Comparison of ENCODE assay signal across 1 cellular context in genomic region chr3:57228734-57229505, GRCh38.
TF ChIP-seq lines count a peak whose summit lies in the region.

No MANE protein-coding gene starts in this region.

TF ChIP-seq in K562, 482 proteins besides CTCF, POLR2A, EP300 and RAD21 (continued from another document):
- TF ChIP-seq ESRRA (IDR thresholded peaks at IDR 0.05; ENCODE audit: borderline replicate concordance, low read depth) = peak; percentile 39; the same call in 1 of the 2 replicates
- no peak for TF ChIP-seq ZNF644 (tag; IDR thresholded peaks at IDR 0.05; ENCODE audit: low read depth)
- TF ChIP-seq ZNF354B (CRISPR knock-in tag; IDR thresholded peaks at IDR 0.05) = no peak
- TF ChIP-seq CGGBP1 (CRISPR knock-in tag; IDR thresholded peaks at IDR 0.05) = no peak
- TF ChIP-seq SOX6 (IDR thresholded peaks at IDR 0.05) = peak; percentile 83
- no peak for TF ChIP-seq UBTF (IDR thresholded peaks at IDR 0.05; ENCODE audit: borderline replicate concordance in 1 of 2, low read depth in 2 of 2, low read length in 2 of 2)
- no peak for TF ChIP-seq MITF (IDR thresholded peaks at IDR 0.05)
- TF ChIP-seq ZFPM2 (CRISPR knock-in tag; IDR thresholded peaks at IDR 0.05) = no peak
- peak in 1 of 2 experiments; percentile 83; a peak in 1 of 4 replicates for TF ChIP-seq MLLT1 (IDR thresholded peaks at IDR 0.05)
- peak in 1 of 2 experiments; percentile 64; a peak in 2 of 4 replicates for TF ChIP-seq HDAC1 (IDR thresholded peaks at IDR 0.05)
- no peak for TF ChIP-seq ARID3B (CRISPR knock-in tag; IDR thresholded peaks at IDR 0.05; ENCODE audit: borderline replicate concordance)
- TF ChIP-seq CBFA2T2 (conservative IDR thresholded peaks at IDR 0.05) = peak; percentile 64
- TF ChIP-seq LEF1 (IDR thresholded peaks at IDR 0.05) = peak; percentile 37; the same call in 1 of the 2 replicates
- peak; percentile 81 for TF ChIP-seq TEAD4 (IDR thresholded peaks at IDR 0.05; ENCODE audit: low read length)
- no peak for TF ChIP-seq TEAD4 (CRISPR knock-in tag; IDR thresholded peaks at IDR 0.05; ENCODE audit: borderline replicate concordance)
- TF ChIP-seq NCOA4 (IDR thresholded peaks at IDR 0.05; ENCODE audit: partially characterized antibody) = no peak
- TF ChIP-seq CXXC5 (CRISPR knock-in tag; IDR thresholded peaks at IDR 0.05) = no peak
- no peak for TF ChIP-seq ID3 (CRISPR knock-in tag; IDR thresholded peaks at IDR 0.05)
- no peak for TF ChIP-seq ID3 (tag; IDR thresholded peaks at IDR 0.05)
- TF ChIP-seq NFIX (CRISPR knock-in tag; IDR thresholded peaks at IDR 0.05; ENCODE audit: low read depth) = no peak
- no peak for TF ChIP-seq CAMTA2 (CRISPR knock-in tag; conservative IDR thresholded peaks at IDR 0.05)
- TF ChIP-seq BCOR (IDR thresholded peaks at IDR 0.05) = peak; percentile 64; the same call in 1 of the 2 replicates
- no peak for TF ChIP-seq ZKSCAN3 (CRISPR knock-in tag; IDR thresholded peaks at IDR 0.05)
- no peak for TF ChIP-seq ZBTB17 (CRISPR knock-in tag; IDR thresholded peaks at IDR 0.05)
- no peak for TF ChIP-seq ZFP1 (CRISPR knock-in tag; IDR thresholded peaks at IDR 0.05)
- peak; percentile 76 for TF ChIP-seq JUND (IDR thresholded peaks at IDR 0.05; ENCODE audit: borderline replicate concordance, low read depth, low read length)
- TF ChIP-seq JUND (tag; IDR thresholded peaks at IDR 0.05; ENCODE audit: borderline replicate concordance, low read depth, low read length) = peak; percentile 70; the same call in 2 of the 3 replicates
- TF ChIP-seq E2F4 (CRISPR knock-in tag; IDR thresholded peaks at IDR 0.05; ENCODE audit: low read depth) = no peak
- TF ChIP-seq TAF1 (IDR thresholded peaks at IDR 0.05; ENCODE audit: control insufficient read depth, extremely low read depth, insufficient read depth, low read length, severe bottlenecking) = no peak
- no peak for TF ChIP-seq ZNF311 (CRISPR knock-in tag; IDR thresholded peaks at IDR 0.05)
- TF ChIP-seq PHF20 (IDR thresholded peaks at IDR 0.05; ENCODE audit: partially characterized antibody) = no peak
- TF ChIP-seq TAF15 (IDR thresholded peaks at IDR 0.05; ENCODE audit: low read depth, low read length) = no peak
